12 cellular contexts compared by ENCODE assay signal in the genomic region with DNA sequence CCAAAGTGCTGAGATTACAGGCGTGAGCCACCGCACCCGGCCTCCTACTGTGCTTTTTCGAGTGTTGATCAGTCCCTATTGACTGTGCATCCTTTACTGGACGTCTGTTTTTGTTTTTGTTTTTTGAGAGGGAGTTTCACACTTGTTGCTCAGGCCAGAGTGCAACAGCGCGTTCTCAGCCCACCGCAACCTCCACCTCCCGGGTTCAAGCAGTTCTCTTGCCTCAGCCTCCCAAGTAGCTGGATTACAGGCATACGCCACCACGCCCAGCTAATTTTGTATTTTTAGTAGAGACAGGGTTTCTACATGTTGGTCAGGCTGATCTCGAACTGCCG. TPM values are rescaled to one million over a fixed set of nuclear protein-coding genes. Genes with fewer than 3 reads are reported as not detected.
DNase-seq lines count a peak whose midpoint lies in the region; ATAC-seq and TF ChIP-seq lines count a peak whose summit lies in the region.
"Not testable (repeated sequence)": the region's sequence is repeated elsewhere in the genome, so short reads cannot be mapped to it uniquely, and the experiment has no call there.
"Had no signal": no experiment of that assay in that cellular context is flagged by ENCODE, and none has a peak within 500 bp of the region (broad histone marks: within the 10 kb centered on the region; RNA-seq: fewer than 3 reads in every experiment).

No MANE protein-coding gene starts in this region.

- not testable (repeated sequence) for DNase-seq in HCT116 (ENCODE audit: low read depth, low spot score); RWPE1 (ENCODE audit: low spot score); activated CD8-positive, alpha-beta T cell treated with anti-CD3 and anti-CD28 coated beads, Interleukin-2, amount 10 ng/mL, durations not matched to agents 7 days and 5 days; foreskin keratinocyte

- TF ChIP-seq RAD21 in HCT116 (IDR thresholded peaks at IDR 0.05; ENCODE audit: low read depth) = not testable (repeated sequence)

- H3K4me3 ChIP-seq in BLaER1 (peak overlapping the region; percentile 78; the same call in 1 of the 2 replicates), HCT116 (replicated peaks in 1 of 2; ENCODE audit: low read depth in 1 of 2, low read length in 2 of 2) (peak overlapping the region; percentile 83 to 89), subcutaneous abdominal adipose tissue (ENCODE audit: low read depth in 1 of 5, low read length in 5 of 5) (peak overlapping the region in 1 of 5 donors; percentile 93)

- H3K79me2 ChIP-seq in HCT116 (ENCODE audit: insufficient read depth, low read length) = peaks cover 47% of the 10 kb centered on the region

- not testable (repeated sequence) for H3K9me2 ChIP-seq in HCT116 (ENCODE audit: insufficient read depth)

- not testable (repeated sequence) for H3K27ac ChIP-seq in BLaER1
- H3K27ac ChIP-seq in HCT116 (ENCODE audit: low read depth, low read length) = peak overlapping the region; percentile 10; the same call in 1 of the 2 replicates
- peak overlapping the region; percentile 94 for H3K27ac ChIP-seq in RWPE1
- peak overlapping the region; percentile 90 for H3K27ac ChIP-seq in foreskin keratinocyte
- peak overlapping the region; percentile 93 for H3K27ac ChIP-seq in subcutaneous abdominal adipose tissue (ENCODE audit: low read depth, low read length)

- not testable (repeated sequence) for BruUV-seq in HCT116 (replicated peaks; lab: Mats Ljungman, UMichigan)

- H3K27ac Mint-ChIP-seq in activated CD8-positive, alpha-beta T cell treated with anti-CD3 and anti-CD28 coated beads, Interleukin-2, amount 10 ng/mL, durations not matched to agents 7 days and 5 days = peak overlapping the region; percentile 91
- H3K27ac Mint-ChIP-seq in brain (peak overlapping the region in 3 of 5 experiments; percentile 56 to 73 (median 70)), nephron (peak overlapping the region; percentile 48 to 74 (median 72))

- intact Hi-C loops in HCT116 (cut with micrococcal nuclease) = not testable (repeated sequence)

- H3K27me3 Mint-ChIP-seq in activated CD8-positive, alpha-beta T cell treated with anti-CD3 and anti-CD28 coated beads, Interleukin-2, amount 10 ng/mL, durations not matched to agents 7 days and 5 days (ENCODE audit: low read depth); brain; nephron (ENCODE audit: low read depth): not testable (repeated sequence)

- H3K4me3 Mint-ChIP-seq in activated CD8-positive, alpha-beta T cell treated with anti-CD3 and anti-CD28 coated beads, Interleukin-2, amount 10 ng/mL, durations not matched to agents 7 days and 5 days = peak overlapping the region; percentile 84
- peak overlapping the region; percentile 80 to 93 (median 89) for H3K4me3 Mint-ChIP-seq in brain
- H3K4me3 Mint-ChIP-seq in nephron = peak overlapping the region; percentile 79 to 93 (median 88)

- TF ChIP-seq POLR2A in HCT116 (IDR thresholded peaks at IDR 0.05; ENCODE audit: borderline replicate concordance, extremely low read depth, insufficient read depth, insufficient read length) = not testable (repeated sequence)

- H3K36me3 ChIP-seq in BLaER1 (peaks cover 35% of the 10 kb centered on the region), HCT116 (ENCODE audit: control insufficient read depth in 1 of 2, insufficient read depth in 2 of 2, low read length in 2 of 2) (peaks cover 9 to 11% of the 10 kb centered on the region in 2 experiments; a peak in 2 of 4 replicates), subcutaneous abdominal adipose tissue (ENCODE audit: control insufficient read depth in 5 of 5, insufficient read depth in 5 of 5, low read length in 5 of 5) (peaks cover 3 to 17% (median 10%) of the 10 kb centered on the region in 5 donors)

- CTCF ChIA-PET in HCT116 (lab: Charles Lee); RWPE1 (lab: Yijun Ruan, JAX): not testable (repeated sequence)
- CTCF ChIA-PET in activated CD8-positive, alpha-beta T cell treated with anti-CD3 and anti-CD28 coated beads, Interleukin-2, amount 10 ng/mL, durations not matched to agents 7 days and 5 days (lab: Charles Lee) = interaction anchor here (1.1 to 2.9 kb wide), 4 partner anchors 11 to 197 kb away, joined by 3 to 9 read pairs (median 8); no protein-coding TSS in a partner anchor

- not testable (repeated sequence) for H3K9me3 Mint-ChIP-seq in activated CD8-positive, alpha-beta T cell treated with anti-CD3 and anti-CD28 coated beads, Interleukin-2, amount 10 ng/mL, durations not matched to agents 7 days and 5 days (ENCODE audit: insufficient read depth); brain; nephron

- H3K4me2 ChIP-seq in BLaER1 (peak overlapping the region; percentile 77), HCT116 (ENCODE audit: low read length) (peak overlapping the region; percentile 100)

- RAD21 ChIA-PET in HCT116 (lab: Charles Lee; ENCODE audit: low non-redundant PET in 1 of 2, low total read pairs in 2 of 2, uncharacterized antibody in 2 of 2, unreplicated experiment in 2 of 2) = not testable (repeated sequence)

- H3K4me1 ChIP-seq in BLaER1 (peaks cover 32% of the 10 kb centered on the region), HCT116 (ENCODE audit: control insufficient read depth in 1 of 2, insufficient read depth in 2 of 2, low read length in 2 of 2) (peaks cover 10 to 27% of the 10 kb centered on the region in 2 experiments), subcutaneous abdominal adipose tissue (ENCODE audit: control insufficient read depth in 5 of 5, insufficient read depth in 5 of 5, low read length in 5 of 5) (peaks cover 0 to 22% (median 20%) of the 10 kb centered on the region in 5 donors)
- H3K4me1 ChIP-seq in foreskin keratinocyte = not testable (repeated sequence)

- peaks cover 52% of the 10 kb centered on the region for H3K4me1 Mint-ChIP-seq in activated CD8-positive, alpha-beta T cell treated with anti-CD3 and anti-CD28 coated beads, Interleukin-2, amount 10 ng/mL, durations not matched to agents 7 days and 5 days (ENCODE audit: low read depth)
- H3K4me1 Mint-ChIP-seq in brain (peaks cover 51% of the 10 kb centered on the region), nephron (peaks cover 22% of the 10 kb centered on the region)

- not testable (repeated sequence) for TF ChIP-seq CTCF in HCT116 (IDR thresholded peaks at IDR 0.05 in 2 of 3, conservative IDR thresholded peaks at IDR 0.05 in 1 of 3; ENCODE audit: borderline replicate concordance in 1 of 3, insufficient read depth in 1 of 3, low read depth in 2 of 3, low read length in 2 of 3); RWPE1 (conservative IDR thresholded peaks at IDR 0.05; ENCODE audit: low read depth); brain (conservative IDR thresholded peaks at IDR 0.05); foreskin keratinocyte (conservative IDR thresholded peaks at IDR 0.05); nephron (IDR thresholded peaks at IDR 0.05; ENCODE audit: unreplicated experiment in 3 of 3)

- POLR2A ChIA-PET in HCT116 (lab: Charles Lee) = not testable (repeated sequence)
- POLR2A ChIA-PET in RWPE1 (lab: Yijun Ruan, JAX; ENCODE audit: low non-redundant PET) = interaction anchor here (0.7 kb wide), 1 partner anchor 121 kb away, joined by 4 read pairs; no protein-coding TSS in a partner anchor
- POLR2A ChIA-PET in activated CD8-positive, alpha-beta T cell treated with anti-CD3 and anti-CD28 coated beads, Interleukin-2, amount 10 ng/mL, durations not matched to agents 7 days and 5 days (lab: Charles Lee) = interaction anchor here (1.3 to 1.5 kb wide), 2 partner anchors 22 to 197 kb away, joined by 3 to 8 read pairs; no protein-coding TSS in a partner anchor

- H2AFZ ChIP-seq in HCT116 (ENCODE audit: low read depth, low read length, poor library complexity, severe bottlenecking) = not testable (repeated sequence)

- not testable (repeated sequence) for ATAC-seq in HCT116; activated CD8-positive, alpha-beta T cell treated with anti-CD3 and anti-CD28 coated beads, Interleukin-2, amount 10 ng/mL, durations not matched to agents 7 days and 5 days; foreskin keratinocyte

- H3K36me3 Mint-ChIP-seq in activated CD8-positive, alpha-beta T cell treated with anti-CD3 and anti-CD28 coated beads, Interleukin-2, amount 10 ng/mL, durations not matched to agents 7 days and 5 days (ENCODE audit: low read depth) = peaks cover 48% of the 10 kb centered on the region
- peaks cover 34% of the 10 kb centered on the region for H3K36me3 Mint-ChIP-seq in brain
- H3K36me3 Mint-ChIP-seq in nephron (ENCODE audit: low read depth) = peaks cover 25% of the 10 kb centered on the region

- H4K20me1 ChIP-seq in BLaER1; HCT116 (ENCODE audit: insufficient read depth): not testable (repeated sequence)

- H3K27me3 ChIP-seq in BLaER1; HCT116 (ENCODE audit: insufficient read depth, low read length); foreskin keratinocyte; subcutaneous abdominal adipose tissue (ENCODE audit: control insufficient read depth in 5 of 5, insufficient read depth in 4 of 5, low read length in 5 of 5): not testable (repeated sequence)

- not testable (repeated sequence) for H3K9me3 ChIP-seq in BLaER1; HCT116 (ENCODE audit: control insufficient read depth in 1 of 2, insufficient read depth in 1 of 2, low read depth in 1 of 2, low read length in 2 of 2); subcutaneous abdominal adipose tissue (ENCODE audit: control insufficient read depth in 5 of 5, low read length in 5 of 5)

- peak overlapping the region; percentile 91 for H3K9ac ChIP-seq in BLaER1
- peak overlapping the region; percentile 99 for H3K9ac ChIP-seq in HCT116 (ENCODE audit: low read length)
- not testable (repeated sequence) for H3K9ac ChIP-seq in subcutaneous abdominal adipose tissue (ENCODE audit: low read length in 5 of 5)

RNA-seq across cellular contexts. Expression of a gene that starts 1.4 kb away (rescaled TPM):
- total RNA-seq in HCT116 (2021; ENCODE audit: unreplicated experiment) (24.6 TPM), foreskin keratinocyte (14.2 and 16.0 TPM in 2 replicates)
- polyA plus RNA-seq in HCT116 (2012) = 12.0 and 16.6 TPM in 2 replicates
- 10 to 100 TPM; 35.3 to 40.6 TPM for total RNA-seq in activated CD8-positive, alpha-beta T cell treated with anti-CD3 and anti-CD28 coated beads, Interleukin-2, amount 10 ng/mL, durations not matched to agents 7 days and 5 days
- polyA plus RNA-seq in brain (ENCODE audit: insufficient read depth, low read depth, low replicate concordance) (16.2 TPM), foreskin keratinocyte (7.2 and 8.9 TPM in 2 replicates)

RNA-seq across cellular contexts. Expression of a gene that starts 1.5 kb away (rescaled TPM):
- total RNA-seq in HCT116 (2021; ENCODE audit: unreplicated experiment) (161 TPM), foreskin keratinocyte (89.8 and 90.2 TPM in 2 replicates)
- 61.0 and 69.6 TPM in 2 replicates for polyA plus RNA-seq in HCT116 (2012)
- 10 to 100 TPM; 58.9 to 64.0 TPM for total RNA-seq in activated CD8-positive, alpha-beta T cell treated with anti-CD3 and anti-CD28 coated beads, Interleukin-2, amount 10 ng/mL, durations not matched to agents 7 days and 5 days
- polyA plus RNA-seq in brain (ENCODE audit: insufficient read depth, low read depth, low replicate concordance) (43.0 TPM), foreskin keratinocyte (30.1 and 33.2 TPM in 2 replicates)

RNA-seq across cellular contexts. Expression of a gene that starts 32.3 kb away (rescaled TPM):
- not detected for total RNA-seq in HCT116 (2021; ENCODE audit: unreplicated experiment)
- polyA plus RNA-seq in HCT116 (2012) = 0.04 TPM in 1 of 2 replicates, not detected in the other
- total RNA-seq in activated CD8-positive, alpha-beta T cell treated with anti-CD3 and anti-CD28 coated beads, Interleukin-2, amount 10 ng/mL, durations not matched to agents 7 days and 5 days = not detected
- not detected for polyA plus RNA-seq in brain (ENCODE audit: insufficient read depth, low read depth, low replicate concordance)
- total RNA-seq in foreskin keratinocyte = not detected in 2 replicates
- polyA plus RNA-seq in foreskin keratinocyte = not detected in 2 replicates
- total RNA-seq: G401, NCI-H460, right lobe of liver, thyroid gland had no signal
